ENCODE assay signal across 8 cellular contexts in the genomic region with DNA sequence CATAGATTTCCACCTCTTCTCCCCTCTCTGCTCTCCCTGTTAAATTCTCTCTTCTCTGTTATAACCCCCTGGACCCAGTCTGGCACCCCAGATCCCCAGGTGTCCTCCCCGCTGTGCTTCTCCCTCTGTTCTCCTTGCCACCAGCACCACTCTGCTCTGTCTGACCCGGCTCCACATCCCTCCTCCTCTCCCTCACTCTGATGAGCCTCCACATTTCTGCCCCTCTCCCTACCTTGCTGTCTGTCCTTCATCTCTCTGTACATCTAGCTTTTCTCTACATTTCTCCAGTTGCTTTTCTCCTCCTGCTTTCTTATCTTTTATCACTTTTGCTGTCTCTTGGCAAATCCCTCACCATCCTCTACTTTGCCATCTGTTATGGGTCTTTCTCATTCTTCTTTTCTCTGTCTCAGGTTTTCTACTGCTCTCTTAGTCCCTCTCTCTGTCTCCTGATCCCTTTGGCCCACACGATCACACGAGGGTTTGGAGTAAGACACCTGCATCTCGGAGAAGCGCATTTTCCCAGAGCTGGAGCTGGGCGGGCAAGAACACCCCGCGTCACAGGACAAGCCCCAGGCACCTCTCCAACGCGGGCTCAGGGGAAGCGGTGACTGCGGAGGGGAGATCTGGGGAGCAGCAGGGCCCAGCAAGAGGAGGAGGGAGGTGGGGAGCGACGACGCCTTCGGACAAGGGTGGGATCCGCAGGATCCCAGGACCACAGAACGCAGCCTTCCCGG. TPM values are rescaled to one million over a fixed set of nuclear protein-coding genes. Genes with fewer than 3 reads are reported as not detected.
A peak's percentile ranks its signal among the peaks of the same experiment; 100 is the strongest.
DNase-seq lines count a peak whose midpoint lies in the region; ATAC-seq, FAIRE-seq and TF ChIP-seq lines count a peak whose summit lies in the region.
"Not testable (repeated sequence)": the region's sequence is repeated elsewhere in the genome, so short reads cannot be mapped to it uniquely, and the experiment has no call there.

No MANE protein-coding gene starts in this region.

- not testable (repeated sequence) for H4K20me1 ChIP-seq in PC-3 (ENCODE audit: low read length)

- H3K9me3 Mint-ChIP-seq in activated T-helper 17 cell treated with anti-CD3 and anti-CD28 coated beads, Interleukin-2, amount 50 U/mL, for 72 hours, result not testable (repeated sequence)

- not testable (repeated sequence) for H3K27ac ChIP-seq in PC-3 (ENCODE audit: low read length); small intestine (ENCODE audit: low read depth in 1 of 2, low read length in 1 of 2)

- peak overlapping the region; percentile 71 for H3K9ac ChIP-seq in PC-3 (ENCODE audit: low read length)

- CTCF ChIA-PET in PC-3 (lab: Charles Lee), result not testable (repeated sequence)

- H3K4me1 Mint-ChIP-seq in activated T-helper 17 cell treated with anti-CD3 and anti-CD28 coated beads, Interleukin-2, amount 50 U/mL, for 72 hours, result not testable (repeated sequence)

- not testable (repeated sequence) for H3K4me1 ChIP-seq in PC-3 (ENCODE audit: insufficient read depth, low read length); small intestine (ENCODE audit: control insufficient read depth in 2 of 2, insufficient read depth in 1 of 2, low read depth in 1 of 2, low read length in 1 of 2)

- H3F3A ChIP-seq in PC-3 (ENCODE audit: low read length, unreplicated experiment), result not testable (repeated sequence)

- POLR2A ChIA-PET in PC-3 (lab: Charles Lee; ENCODE audit: unreplicated experiment), result not testable (repeated sequence)

- TF ChIP-seq CTCF in AG10803 (conservative IDR thresholded peaks at IDR 0.05; ENCODE audit: low read length); PC-3 (conservative IDR thresholded peaks at IDR 0.05; ENCODE audit: low read depth, low read length): not testable (repeated sequence)

- not testable (repeated sequence) for H3K27me3 ChIP-seq in PC-3 (ENCODE audit: low read length); small intestine (ENCODE audit: control insufficient read depth in 2 of 2, insufficient read depth in 2 of 2, low read length in 2 of 2)

- H2AFZ ChIP-seq in PC-3 (ENCODE audit: low read length), result peak overlapping the region; percentile 77

- peak; percentile 24 for DNase-seq in AG10803 (ENCODE audit: low read depth)
- peak; percentile 3 for DNase-seq in PC-3
- DNase-seq in lung microvascular endothelial cell (ENCODE audit: low read depth in 2 of 2), result peak; percentile 14 to 52
- DNase-seq in small intestine, result peak; percentile 23

- intact Hi-C loops in PC-3 (cut with micrococcal nuclease), result not testable (repeated sequence)

- H3K27ac Mint-ChIP-seq in activated T-helper 17 cell treated with anti-CD3 and anti-CD28 coated beads, Interleukin-2, amount 50 U/mL, for 72 hours, result peak overlapping the region; percentile 84

- H3K79me2 ChIP-seq in PC-3 (ENCODE audit: low read length), result not testable (repeated sequence)

- peak; percentile 46 for ATAC-seq in GM19324 (IDR thresholded peaks at IDR 0.05; ENCODE audit: low FRiP score, unreplicated experiment)
- peak; percentile 22 for ATAC-seq in HG03159 (IDR thresholded peaks at IDR 0.05; ENCODE audit: unreplicated experiment)
- peak; percentile 36 for ATAC-seq in PC-3
- ATAC-seq in activated T-helper 17 cell treated with anti-CD3 and anti-CD28 coated beads, Interleukin-2, amount 50 U/mL, for 72 hours (replicated peaks), result peak; percentile 48
- peak; percentile 67 for ATAC-seq in esophagus mucosa

- FAIRE-seq in small intestine (lab: Jason Lieb, UNC), result not testable (repeated sequence)

- peak overlapping the region; percentile 92 for H3K4me2 ChIP-seq in PC-3 (ENCODE audit: low read length)

- H3K27me3 Mint-ChIP-seq in activated T-helper 17 cell treated with anti-CD3 and anti-CD28 coated beads, Interleukin-2, amount 50 U/mL, for 72 hours, result not testable (repeated sequence)

- BruUV-seq in PC-3 (replicated peaks; lab: Mats Ljungman, UMichigan), result not testable (repeated sequence)

- WGBS in small intestine, 3 donors, result 4 to 12% (median 8%) methylated on average over 13 to 20 of the region's 20 CpGs

- H3K4me3 ChIP-seq in AG10803 (ENCODE audit: low read length), result peak overlapping the region; percentile 67
- H3K4me3 ChIP-seq in PC-3 (ENCODE audit: low read length), result peak overlapping the region; percentile 84
- peak overlapping the region; percentile 49 to 61 for H3K4me3 ChIP-seq in small intestine (ENCODE audit: low read depth in 1 of 2, low read length in 2 of 2)

- not testable (repeated sequence) for H3K9me3 ChIP-seq in PC-3 (ENCODE audit: low read length); small intestine (ENCODE audit: control insufficient read depth, low read depth)

- peak overlapping the region; percentile 85 for H3K4me3 Mint-ChIP-seq in activated T-helper 17 cell treated with anti-CD3 and anti-CD28 coated beads, Interleukin-2, amount 50 U/mL, for 72 hours

- H3K9me2 ChIP-seq in PC-3 (replicated peaks; ENCODE audit: low read length), result not testable (repeated sequence)

- peaks cover 42% of the 10 kb centered on the region for H3K36me3 Mint-ChIP-seq in activated T-helper 17 cell treated with anti-CD3 and anti-CD28 coated beads, Interleukin-2, amount 50 U/mL, for 72 hours (ENCODE audit: low read depth)

- peaks cover 17% of the 10 kb centered on the region for H3K36me3 ChIP-seq in PC-3 (ENCODE audit: low read depth, low read length)
- not testable (repeated sequence) for H3K36me3 ChIP-seq in small intestine (ENCODE audit: control insufficient read depth in 2 of 2, insufficient read depth in 2 of 2, low read length in 2 of 2)

RNA-seq across cellular contexts. Expression of a gene that starts 0.8 kb away (rescaled TPM):
- 12.7 and 29.7 TPM in 2 replicates for total RNA-seq in PC-3 (2014; rRNA removed)
- total RNA-seq in activated T-helper 17 cell treated with anti-CD3 and anti-CD28 coated beads, Interleukin-2, amount 50 U/mL, for 72 hours, result 10 to 100 TPM; 14.3 to 18.8 TPM
- total RNA-seq in esophagus mucosa, result 10.2 TPM
- 10.0 and 20.2 TPM in 2 replicates for total RNA-seq in lung microvascular endothelial cell
- 1 to 10 TPM; 2.2 to 5.8 (median 5.7) TPM for polyA plus RNA-seq in small intestine

RNA-seq across cellular contexts. Expression of a gene that starts 34.0 kb away (rescaled TPM):
- total RNA-seq in PC-3 (2014; rRNA removed) (5.4 and 8.6 TPM in 2 replicates), esophagus mucosa (6.1 TPM), lung microvascular endothelial cell (2.2 and 3.0 TPM in 2 replicates)
- total RNA-seq in activated T-helper 17 cell treated with anti-CD3 and anti-CD28 coated beads, Interleukin-2, amount 50 U/mL, for 72 hours, result 10 to 100 TPM in 1 of 2 donors, 1 to 10 TPM in 1; 8.0 to 15.1 TPM
- polyA plus RNA-seq in small intestine, result 10 to 100 TPM in 2 of 3 donors, 1 to 10 TPM in 1; 4.9 to 18.4 (median 17.2) TPM

RNA-seq across cellular contexts. Expression of a gene that starts 36.8 kb away (rescaled TPM):
- total RNA-seq in PC-3 (2014; rRNA removed) (18.7 and 21.5 TPM in 2 replicates), esophagus mucosa (8.0 TPM), lung microvascular endothelial cell (13.3 and 17.5 TPM in 2 replicates)
- total RNA-seq in activated T-helper 17 cell treated with anti-CD3 and anti-CD28 coated beads, Interleukin-2, amount 50 U/mL, for 72 hours, result 10 to 100 TPM in 1 of 2 donors, 1 to 10 TPM in 1; 8.9 to 14.2 TPM
- 10 to 100 TPM in 1 of 3 donors, 1 to 10 TPM in 2; 7.0 to 11.5 (median 9.2) TPM for polyA plus RNA-seq in small intestine
